8 cellular contexts compared by ENCODE assay signal in the genomic region with DNA sequence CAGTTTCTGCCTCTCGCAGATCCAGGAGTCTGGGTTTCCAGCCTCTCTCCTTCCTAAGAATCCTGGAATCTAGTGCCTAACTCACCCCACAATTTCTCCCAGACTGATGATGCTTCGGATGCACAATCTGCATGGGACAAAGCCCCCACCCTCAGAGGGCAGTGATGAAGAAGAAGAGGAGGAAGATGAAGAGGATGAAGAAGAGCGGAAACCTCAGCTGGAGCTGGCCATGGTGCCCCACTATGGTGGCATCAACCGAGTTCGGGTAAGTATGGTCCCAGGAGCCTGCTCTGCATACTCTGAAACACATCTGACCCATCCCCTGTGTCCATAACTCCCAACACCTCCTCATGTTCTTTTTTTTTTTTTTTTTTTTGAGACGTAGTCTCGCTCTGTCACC. TPM values are rescaled to one million over a fixed set of nuclear protein-coding genes. Genes with fewer than 3 reads are reported as not detected.
DNase-seq lines count a peak whose midpoint lies in the region; ATAC-seq and TF ChIP-seq lines count a peak whose summit lies in the region.

No MANE protein-coding gene starts in this region.

- no peak for DNase-seq in CD4-positive, CD25-positive, alpha-beta regulatory T cell
- no peak for DNase-seq in COR-L47 (lab: John Stamatoyannopoulos, UW)
- no peak for DNase-seq in activated effector memory CD4-positive, alpha-beta T cell treated with Interleukin-2 at 50 U/mL for 16 hours
- DNase-seq in GM03348 (ENCODE audit: low spot score) = no peak

- H2AFZ ChIP-seq in OCI-LY1 (ENCODE audit: low read length) = no peak overlapping the region
- peak overlapping the region; percentile 44 for H2AFZ ChIP-seq in neuron (ENCODE audit: low read depth, low read length)

- H3K9me3 Mint-ChIP-seq in CD4-positive, CD25-positive, alpha-beta regulatory T cell = no peaks in the 10 kb centered on the region

- no peaks in the 10 kb centered on the region for H3F3A ChIP-seq in OCI-LY1 (ENCODE audit: insufficient read depth, low read length)

- H4K20me1 ChIP-seq in OCI-LY1 (ENCODE audit: insufficient read depth, low read length) = no peaks in the 10 kb centered on the region

- H3K36me3 Mint-ChIP-seq in CD4-positive, CD25-positive, alpha-beta regulatory T cell = peaks cover 15% of the 10 kb centered on the region

- peak overlapping the region in 2 of 3 donors; percentile 88 to 96 for H3K27ac Mint-ChIP-seq in CD4-positive, CD25-positive, alpha-beta regulatory T cell

- H3K27me3 Mint-ChIP-seq in CD4-positive, CD25-positive, alpha-beta regulatory T cell = peaks cover 25% of the 10 kb centered on the region

- peak overlapping the region; percentile 84 for H3K27ac ChIP-seq in CD4-positive, CD25-positive, alpha-beta regulatory T cell (ENCODE audit: insufficient read depth, low read length, poor library complexity, severe bottlenecking)
- H3K27ac ChIP-seq in OCI-LY1 (ENCODE audit: low read depth, low read length, poor library complexity, severe bottlenecking) = peak overlapping the region; percentile 73

- H3K4me3 Mint-ChIP-seq in CD4-positive, CD25-positive, alpha-beta regulatory T cell = peak overlapping the region; percentile 85 to 95 (median 94)

- ATAC-seq in CD4-positive, CD25-positive, alpha-beta regulatory T cell (ENCODE audit: low read depth in 2 of 2) = no peak
- ATAC-seq in HG02610 (IDR thresholded peaks at IDR 0.05; ENCODE audit: unreplicated experiment) = no peak

- no peaks in the 10 kb centered on the region for H3K79me2 ChIP-seq in OCI-LY1 (ENCODE audit: insufficient read depth, low read length)

- peak overlapping the region; percentile 78 for H3K4me2 ChIP-seq in OCI-LY1 (ENCODE audit: low read length)

- TF ChIP-seq CTCF in OCI-LY1 (IDR thresholded peaks at IDR 0.05; ENCODE audit: low read length) = 0 out of 2 replicates have a peak, but pooled peaks have one; percentile 2

- no peaks in the 10 kb centered on the region for H3K9me2 ChIP-seq in OCI-LY1 (ENCODE audit: low read depth, low read length)

- H3K9ac ChIP-seq in OCI-LY1 (ENCODE audit: low read length) = peak overlapping the region; percentile 73
- H3K9ac ChIP-seq in endocrine pancreas (ENCODE audit: control insufficient read depth, insufficient read depth, low read length) = peak overlapping the region; percentile 92

- peaks cover 4 to 48% (median 26%) of the 10 kb centered on the region in 4 donors for H3K4me1 Mint-ChIP-seq in CD4-positive, CD25-positive, alpha-beta regulatory T cell

- H3K36me3 ChIP-seq in CD4-positive, CD25-positive, alpha-beta regulatory T cell (ENCODE audit: control insufficient read depth, insufficient read depth, low read length) = peaks cover 41% of the 10 kb centered on the region
- H3K36me3 ChIP-seq in OCI-LY1 (ENCODE audit: insufficient read depth, low read length) (peaks cover 46% of the 10 kb centered on the region), endocrine pancreas (ENCODE audit: control insufficient read depth, insufficient read depth, low read length) (no peaks in the 10 kb centered on the region), neuron (ENCODE audit: insufficient read depth, low read length) (peaks cover 38% of the 10 kb centered on the region)

- peaks cover 28% of the 10 kb centered on the region for H3K4me1 ChIP-seq in CD4-positive, CD25-positive, alpha-beta regulatory T cell (ENCODE audit: control insufficient read depth, insufficient read depth, low read length, poor library complexity, severe bottlenecking)
- H3K4me1 ChIP-seq in OCI-LY1 (ENCODE audit: insufficient read depth, low read length, severe bottlenecking) (peaks cover 26% of the 10 kb centered on the region), endocrine pancreas (ENCODE audit: control insufficient read depth, insufficient read depth, low read length) (no peaks in the 10 kb centered on the region), neuron (ENCODE audit: insufficient read depth, low read length) (peaks cover 16% of the 10 kb centered on the region)

- H3K4me3 ChIP-seq in CD4-positive, CD25-positive, alpha-beta regulatory T cell (ENCODE audit: low read depth, low read length) = peak overlapping the region; percentile 95
- H3K4me3 ChIP-seq in OCI-LY1 (ENCODE audit: low read depth, low read length, poor library complexity, severe bottlenecking) (peak overlapping the region; percentile 71), endocrine pancreas (ENCODE audit: control insufficient read depth, insufficient read depth, low read length) (peak overlapping the region; percentile 85), neuron (ENCODE audit: low read length) (peak overlapping the region; percentile 85)

- H3K27me3 ChIP-seq in CD4-positive, CD25-positive, alpha-beta regulatory T cell (ENCODE audit: control insufficient read depth, insufficient read depth, low read length) = peaks cover 4% of the 10 kb centered on the region
- H3K27me3 ChIP-seq in OCI-LY1 (ENCODE audit: insufficient read depth, low read length) (no peaks in the 10 kb centered on the region), endocrine pancreas (ENCODE audit: control insufficient read depth, insufficient read depth, low read length) (no peaks in the 10 kb centered on the region), neuron (ENCODE audit: insufficient read depth, low read length) (no peaks in the 10 kb centered on the region)

- H3K9me3 ChIP-seq in CD4-positive, CD25-positive, alpha-beta regulatory T cell (ENCODE audit: control insufficient read depth in 2 of 2, low read length in 2 of 2) = no peaks in the 10 kb centered on the region
- H3K9me3 ChIP-seq in OCI-LY1 (ENCODE audit: low read length) (no peaks in the 10 kb centered on the region), endocrine pancreas (ENCODE audit: control insufficient read depth, low read length) (no peaks in the 10 kb centered on the region), neuron (ENCODE audit: low read length) (no peaks in the 10 kb centered on the region)

RNA-seq across cellular contexts. Expression of gene GRWD1, which starts 0.8 kb away (rescaled TPM):
- total RNA-seq in CD4-positive, CD25-positive, alpha-beta regulatory T cell = 29.0 TPM
- 10 to 100 TPM; 33.9 to 52.9 (median 43.1) TPM for polyA plus RNA-seq in CD4-positive, CD25-positive, alpha-beta regulatory T cell

RNA-seq across cellular contexts. Expression of gene KCNJ14, which starts 8.8 kb away (rescaled TPM):
- total RNA-seq in CD4-positive, CD25-positive, alpha-beta regulatory T cell = 2.2 TPM
- under 1 TPM in 3 of 4 donors, not detected in 1; 0.03 to 0.28 (median 0.18) TPM for polyA plus RNA-seq in CD4-positive, CD25-positive, alpha-beta regulatory T cell

RNA-seq across cellular contexts. Expression of gene CYTH2, which starts 22.6 kb away (rescaled TPM):
- 46.7 TPM for total RNA-seq in CD4-positive, CD25-positive, alpha-beta regulatory T cell
- 10 to 100 TPM; 24.2 to 35.0 (median 30.2) TPM for polyA plus RNA-seq in CD4-positive, CD25-positive, alpha-beta regulatory T cell

RNA-seq across cellular contexts. Expression of gene GRIN2D, which starts 53.1 kb away (rescaled TPM):
- not detected for total RNA-seq in CD4-positive, CD25-positive, alpha-beta regulatory T cell
- polyA plus RNA-seq in CD4-positive, CD25-positive, alpha-beta regulatory T cell = not detected

RNA-seq across cellular contexts. Expression of gene KDELR1, which starts 55.2 kb away (rescaled TPM):
- 37.6 TPM for total RNA-seq in CD4-positive, CD25-positive, alpha-beta regulatory T cell
- polyA plus RNA-seq in CD4-positive, CD25-positive, alpha-beta regulatory T cell = 10 to 100 TPM; 28.8 to 29.9 (median 29.5) TPM
